In genomic region chr7:134316539-134317344, GRCh38 we compare ENCODE assay signal across 1 cellular context.
TF ChIP-seq lines count a peak whose summit lies in the region.

TSS of gene SLC35B4 (minus strand) at chr7:134316930. CDS start at chr7:134316751, 179 bp downstream.

TF ChIP-seq in K562, 482 proteins besides CTCF, POLR2A, EP300 and RAD21 (continued from another document and continues in another):
- peak; percentile 82 for TF ChIP-seq RREB1 (CRISPR knock-in tag; IDR thresholded peaks at IDR 0.05)
- TF ChIP-seq CREB1 (IDR thresholded peaks at IDR 0.05): peak; percentile 97
- peak; percentile 95 for TF ChIP-seq CREB1 (CRISPR knock-in tag; IDR thresholded peaks at IDR 0.05)
- TF ChIP-seq HDAC2 (IDR thresholded peaks at IDR 0.05): peak; percentile 34; the same call in 1 of the 2 replicates
- TF ChIP-seq SP2 (IDR thresholded peaks at IDR 0.05; ENCODE audit: extremely low read depth, low read depth, low read length, poor library complexity, severe bottlenecking): no peak
- TF ChIP-seq ZNF212 (CRISPR knock-in tag; IDR thresholded peaks at IDR 0.05): peak; percentile 16; the same call in 1 of the 2 replicates
- TF ChIP-seq STAT5B (CRISPR knock-in tag; IDR thresholded peaks at IDR 0.05): no peak
- no peak for TF ChIP-seq ZNF23 (CRISPR knock-in tag; IDR thresholded peaks at IDR 0.05)
- peak; percentile 77 for TF ChIP-seq FIP1L1 (IDR thresholded peaks at IDR 0.05; ENCODE audit: low read depth, low read length, poor library complexity, severe bottlenecking)
- TF ChIP-seq HMBOX1 (IDR thresholded peaks at IDR 0.05): no peak
- TF ChIP-seq RBM14 (IDR thresholded peaks at IDR 0.05; ENCODE audit: borderline replicate concordance, insufficient read depth, low read depth, low read length): 0 out of 2 replicates have a peak, but pooled peaks have one; percentile 86
- TF ChIP-seq E2F5 (CRISPR knock-in tag; IDR thresholded peaks at IDR 0.05): peak; percentile 91
- TF ChIP-seq UBTF (IDR thresholded peaks at IDR 0.05; ENCODE audit: borderline replicate concordance in 1 of 2, low read depth in 2 of 2, low read length in 2 of 2): peak; percentile 34 to 46; a peak in 2 of 4 replicates
- 0 out of 2 replicates have a peak, but pooled peaks have one; percentile 3 for TF ChIP-seq ZNF324 (CRISPR knock-in tag; IDR thresholded peaks at IDR 0.05)
- TF ChIP-seq HMGXB4 (CRISPR knock-in tag; IDR thresholded peaks at IDR 0.05): peak; percentile 83
- peak; percentile 67 to 86 for TF ChIP-seq MNT (conservative IDR thresholded peaks at IDR 0.05)
- TF ChIP-seq TRIM24 (IDR thresholded peaks at IDR 0.05): 0 out of 4 replicates have a peak, but pooled peaks of 1 of the 2 experiments have one; percentile 11
- peak; percentile 59 to 77; a peak in 2 of 4 replicates for TF ChIP-seq MAZ (CRISPR knock-in tag; conservative IDR thresholded peaks at IDR 0.05 in 1 of 2, IDR thresholded peaks at IDR 0.05 in 1 of 2)
- TF ChIP-seq SMC3 (conservative IDR thresholded peaks at IDR 0.05; ENCODE audit: insufficient read depth, low read depth, low read length): no peak
- peak; percentile 95 for TF ChIP-seq ZBTB40 (IDR thresholded peaks at IDR 0.05)
- TF ChIP-seq ZBTB40 (CRISPR knock-in tag; IDR thresholded peaks at IDR 0.05): peak; percentile 20; the same call in 1 of the 2 replicates
- TF ChIP-seq MEIS2 (IDR thresholded peaks at IDR 0.05; ENCODE audit: partially characterized antibody): peak; percentile 12
- no peak for TF ChIP-seq SMARCE1 (IDR thresholded peaks at IDR 0.05)
- peak; percentile 84 for TF ChIP-seq ESRRA (IDR thresholded peaks at IDR 0.05; ENCODE audit: borderline replicate concordance, low read depth)
